Comparison of ENCODE assay signal across 8 cellular contexts in the genomic region with DNA sequence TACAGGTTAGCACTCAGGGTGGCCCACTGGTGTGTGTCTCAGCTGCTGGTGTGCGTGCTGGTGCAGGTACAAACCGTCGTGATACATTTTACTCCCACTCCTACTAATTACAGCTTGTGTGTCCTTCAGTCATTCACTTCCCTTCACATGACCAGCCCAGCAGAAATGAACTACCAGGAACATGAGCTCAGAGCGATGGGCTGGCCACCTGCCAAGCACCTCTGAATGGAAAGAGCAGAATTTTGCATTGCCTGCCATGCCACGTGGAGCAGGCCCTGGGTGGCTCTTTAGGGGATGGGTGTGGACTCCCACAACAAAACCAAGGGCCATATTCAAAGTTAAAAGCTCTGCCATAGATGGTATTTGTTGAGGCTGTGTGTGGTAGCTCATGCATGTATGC. TPM values are rescaled to one million over a fixed set of nuclear protein-coding genes. Genes with fewer than 3 reads are reported as not detected.
DNase-seq lines count a peak whose midpoint lies in the region; FAIRE-seq and TF ChIP-seq lines count a peak whose summit lies in the region.

No MANE protein-coding gene starts in this region.

- no peak for FAIRE-seq in endothelial cell of umbilical vein (lab: Jason Lieb, UNC)

- POLR2A ChIA-PET in endothelial cell of umbilical vein (lab: Charles Lee) = no interaction called here

- H3K9me3 Mint-ChIP-seq in T-helper 2 cell treated with Interferon-gamma antibody and Interleukin-4, amounts not matched to agents 5 μg/mL and 100 μg/mL, for 36 hours = no peaks in the 10 kb centered on the region

- H3K79me2 ChIP-seq in endothelial cell of umbilical vein (ENCODE audit: control insufficient read depth, insufficient read depth, low read length) = no peaks in the 10 kb centered on the region
- no peaks in the 10 kb centered on the region for H3K79me2 ChIP-seq in osteoblast (ENCODE audit: insufficient read depth, low read length)

- H3K4me1 ChIP-seq in endothelial cell of umbilical vein (ENCODE audit: control insufficient read depth, extremely low read depth, insufficient read depth, low read length) = no peaks in the 10 kb centered on the region
- peaks cover 5% of the 10 kb centered on the region for H3K4me1 ChIP-seq in osteoblast (ENCODE audit: insufficient read depth, low read length)

- no peaks in the 10 kb centered on the region for H3K9me3 ChIP-seq in endothelial cell of umbilical vein (replicated peaks; ENCODE audit: control insufficient read depth, insufficient read depth, low read length)
- H3K9me3 ChIP-seq in osteoblast (ENCODE audit: low read depth, low read length) = no peaks in the 10 kb centered on the region

- H2AFZ ChIP-seq in endothelial cell of umbilical vein (ENCODE audit: low read depth, low read length) (no peak overlapping the region), osteoblast (ENCODE audit: low read length) (peak overlapping the region; percentile 20)

- H3K27ac ChIP-seq in endothelial cell of umbilical vein (ENCODE audit: insufficient read depth, low read depth, low read length) (no peak overlapping the region), osteoblast (ENCODE audit: low read depth, low read length) (no peak overlapping the region)

- H4K20me1 ChIP-seq in endothelial cell of umbilical vein (replicated peaks; ENCODE audit: control insufficient read depth, extremely low read depth, insufficient read depth, low read length) (no peaks in the 10 kb centered on the region), osteoblast (ENCODE audit: insufficient read depth, low read length) (no peaks in the 10 kb centered on the region)

- no peaks in the 10 kb centered on the region for H3K9me1 ChIP-seq in endothelial cell of umbilical vein (replicated peaks; ENCODE audit: control insufficient read depth, extremely low read depth, insufficient read depth, low read length)

- H3K36me3 Mint-ChIP-seq in T-helper 2 cell treated with Interferon-gamma antibody and Interleukin-4, amounts not matched to agents 5 μg/mL and 100 μg/mL, for 36 hours (ENCODE audit: low read depth) = peaks cover 2% of the 10 kb centered on the region

- no peaks in the 10 kb centered on the region for H3K36me3 ChIP-seq in endothelial cell of umbilical vein (ENCODE audit: control insufficient read depth in 2 of 2, extremely low read depth in 1 of 2, insufficient read depth in 2 of 2, low read length in 2 of 2)
- H3K36me3 ChIP-seq in osteoblast (ENCODE audit: insufficient read depth, low read length) = no peaks in the 10 kb centered on the region

- CTCF ChIA-PET in endothelial cell of umbilical vein (lab: Charles Lee) = interaction anchor here (1.4 kb wide), 1 partner anchor 35 kb away, joined by 4 read pairs; no protein-coding TSS in a partner anchor

- no peak for TF ChIP-seq POLR2A in endothelial cell of umbilical vein (IDR thresholded peaks at IDR 0.05; ENCODE audit: low read depth, low read length)

- no TSS peak for BruUV-seq in endothelial cell of umbilical vein (replicated peaks; lab: Mats Ljungman, UMichigan)

- dilution Hi-C loops in endothelial cell of umbilical vein (cut with MboI; ENCODE audit: extremely low pct_ligation_motif_present, low sequenced_read_pairs) = no loop called here

- no peak overlapping the region for H3K9ac ChIP-seq in endothelial cell of umbilical vein (replicated peaks; ENCODE audit: extremely low read depth, insufficient read depth, low read length)

- H3K27me3 Mint-ChIP-seq in T-helper 2 cell treated with Interferon-gamma antibody and Interleukin-4, amounts not matched to agents 5 μg/mL and 100 μg/mL, for 36 hours (ENCODE audit: low read depth) = no peaks in the 10 kb centered on the region

- H3K27ac Mint-ChIP-seq in T-helper 2 cell treated with Interferon-gamma antibody and Interleukin-4, amounts not matched to agents 5 μg/mL and 100 μg/mL, for 36 hours = no peak overlapping the region

- H3K4me3 ChIP-seq in endothelial cell of umbilical vein (replicated peaks in 1 of 3; ENCODE audit: insufficient read depth in 1 of 3, low read depth in 1 of 3, low read length in 3 of 3) (no peak overlapping the region), osteoblast (ENCODE audit: insufficient read depth, low read length) (no peak overlapping the region)

- H3K4me1 Mint-ChIP-seq in T-helper 2 cell treated with Interferon-gamma antibody and Interleukin-4, amounts not matched to agents 5 μg/mL and 100 μg/mL, for 36 hours (ENCODE audit: low read depth) = peaks cover 16% of the 10 kb centered on the region

- intact Hi-C loops in endothelial cell of umbilical vein (cut with micrococcal nuclease) = no loop called here

- no peak for TF ChIP-seq CTCF in endothelial cell of umbilical vein (IDR thresholded peaks at IDR 0.05; ENCODE audit: extremely low read depth in 1 of 2, insufficient read depth in 1 of 2, low read depth in 1 of 2, low read length in 2 of 2)
- no peak for TF ChIP-seq CTCF in osteoblast (IDR thresholded peaks at IDR 0.05; ENCODE audit: extremely low read depth, low read depth, low read length)

- H3K4me3 Mint-ChIP-seq in T-helper 2 cell treated with Interferon-gamma antibody and Interleukin-4, amounts not matched to agents 5 μg/mL and 100 μg/mL, for 36 hours = no peak overlapping the region

- DNase-seq in H4 (ENCODE audit: low spot score) (peak; percentile 76), NCI-H226 (peak; percentile 51), endothelial cell of umbilical vein (ENCODE audit: low read depth, low spot score) (peak; percentile 9), osteoblast (ENCODE audit: insufficient read length, low spot score, missing footprints) (peak; percentile 70)
- DNase-seq in stimulated activated naive CD4-positive, alpha-beta T cell treated with Interleukin-2 at 50 U/mL for 16 hours (lab: John Stamatoyannopoulos, UW) = no peak
- DNase-seq in T-helper 2 cell treated with Interferon-gamma antibody and Interleukin-4, amounts not matched to agents 5 μg/mL and 100 μg/mL, for 36 hours (ENCODE audit: low spot score) = no peak
- no peak for DNase-seq in stimulated activated CD4-positive, alpha-beta T cell treated with anti-CD3 and anti-CD28 coated beads, Interleukin-4, amount 100 ng/mL, for 1 hour
- no peak for DNase-seq in stimulated activated CD8-positive, alpha-beta memory T cell treated with anti-CD3 and anti-CD28 coated beads, Interleukin-4, amount 100 ng/mL, for 48 hours

- H3K4me2 ChIP-seq in endothelial cell of umbilical vein (ENCODE audit: insufficient read depth, low read length) (no peak overlapping the region), osteoblast (ENCODE audit: insufficient read depth, low read length) (no peak overlapping the region)

- H3K27me3 ChIP-seq in endothelial cell of umbilical vein (ENCODE audit: control insufficient read depth in 2 of 2, insufficient read depth in 2 of 2, low read length in 2 of 2) (peaks cover 0 to 12% of the 10 kb centered on the region in 2 experiments), osteoblast (ENCODE audit: insufficient read depth, low read length) (peaks cover 10% of the 10 kb centered on the region)

TF ChIP-seq in endothelial cell of umbilical vein, 7 proteins besides CTCF, POLR2A, EP300 and RAD21:
- TF ChIP-seq, protein P1, sequence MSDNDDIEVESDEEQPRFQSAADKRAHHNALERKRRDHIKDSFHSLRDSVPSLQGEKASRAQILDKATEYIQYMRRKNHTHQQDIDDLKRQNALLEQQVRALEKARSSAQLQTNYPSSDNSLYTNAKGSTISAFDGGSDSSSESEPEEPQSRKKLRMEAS (IDR thresholded peaks at IDR 0.05; ENCODE audit: insufficient read depth, insufficient read length) = no peak
- TF ChIP-seq MYC (IDR thresholded peaks at IDR 0.05; ENCODE audit: low read depth, low read length) = no peak
- no peak for TF ChIP-seq FOS (IDR thresholded peaks at IDR 0.05; ENCODE audit: borderline replicate concordance, insufficient read depth, low read length)
- TF ChIP-seq POLR2AphosphoS5 (IDR thresholded peaks at IDR 0.05; ENCODE audit: insufficient read depth, low read depth, low read length) = no peak
- no peak for TF ChIP-seq EZH2 (IDR thresholded peaks at IDR 0.05; ENCODE audit: borderline replicate concordance, low read depth, low read length, severe bottlenecking)
- TF ChIP-seq JUN (IDR thresholded peaks at IDR 0.05; ENCODE audit: borderline replicate concordance, insufficient read depth, insufficient read length, low read depth) = no peak
- no peak for TF ChIP-seq GATA2 (IDR thresholded peaks at IDR 0.05; ENCODE audit: insufficient read depth, insufficient read length, low read depth, low read length)

RNA-seq across cellular contexts. Expression of a gene that starts 58.9 kb away (rescaled TPM):
- 36.2 and 46.5 TPM in 2 replicates for total RNA-seq in H4 (2014; rRNA removed; shearing (Covaris generic))
- 45.8 and 53.9 TPM in 2 replicates for total RNA-seq in endothelial cell of umbilical vein
- polyA plus RNA-seq in endothelial cell of umbilical vein = 11.2 and 17.9 TPM in 2 replicates
- polyA plus RNA-seq in endothelial cell of umbilical vein (2011; cell fraction: cytosol; rRNA removed) = 23.1 and 24.8 TPM in 2 replicates
- 42.4 and 43.4 TPM in 2 replicates for polyA plus RNA-seq in endothelial cell of umbilical vein (2011; cell fraction: nucleus; rRNA removed)
- polyA plus RNA-seq in endothelial cell of umbilical vein (2012) = 35.0 and 48.9 TPM in 2 replicates
- polyA minus RNA-seq in endothelial cell of umbilical vein = 17.2 and 19.2 TPM in 2 replicates
- 13.5 TPM for polyA minus RNA-seq in endothelial cell of umbilical vein (2011; cell fraction: cytosol; rRNA and poly(A)+ RNA removed)
- 16.8 and 17.5 TPM in 2 replicates for polyA minus RNA-seq in endothelial cell of umbilical vein (2011; cell fraction: nucleus; rRNA and poly(A)+ RNA removed)
- 17.1 and 20.3 TPM in 2 replicates for total RNA-seq in osteoblast

Comparison
In these comparisons a context has a peak if more than half of its experiments do, and no peak if none do; other contexts are left out.
1. DNase-seq: peak in H4 (single experiment), NCI-H226 (single experiment), endothelial cell of umbilical vein (single experiment) and osteoblast (single experiment); none in stimulated activated naive CD4-positive, alpha-beta T cell treated with Interleukin-2 at 50 U/mL for 16 hours (single experiment), T-helper 2 cell treated with Interferon-gamma antibody and Interleukin-4, amounts not matched to agents 5 μg/mL and 100 μg/mL, for 36 hours (single experiment), stimulated activated CD4-positive, alpha-beta T cell treated with anti-CD3 and anti-CD28 coated beads, Interleukin-4, amount 100 ng/mL, for 1 hour (single experiment) and stimulated activated CD8-positive, alpha-beta memory T cell treated with anti-CD3 and anti-CD28 coated beads, Interleukin-4, amount 100 ng/mL, for 48 hours (single experiment).